ENCODE assay signal across 1 cellular context in the genomic region with DNA sequence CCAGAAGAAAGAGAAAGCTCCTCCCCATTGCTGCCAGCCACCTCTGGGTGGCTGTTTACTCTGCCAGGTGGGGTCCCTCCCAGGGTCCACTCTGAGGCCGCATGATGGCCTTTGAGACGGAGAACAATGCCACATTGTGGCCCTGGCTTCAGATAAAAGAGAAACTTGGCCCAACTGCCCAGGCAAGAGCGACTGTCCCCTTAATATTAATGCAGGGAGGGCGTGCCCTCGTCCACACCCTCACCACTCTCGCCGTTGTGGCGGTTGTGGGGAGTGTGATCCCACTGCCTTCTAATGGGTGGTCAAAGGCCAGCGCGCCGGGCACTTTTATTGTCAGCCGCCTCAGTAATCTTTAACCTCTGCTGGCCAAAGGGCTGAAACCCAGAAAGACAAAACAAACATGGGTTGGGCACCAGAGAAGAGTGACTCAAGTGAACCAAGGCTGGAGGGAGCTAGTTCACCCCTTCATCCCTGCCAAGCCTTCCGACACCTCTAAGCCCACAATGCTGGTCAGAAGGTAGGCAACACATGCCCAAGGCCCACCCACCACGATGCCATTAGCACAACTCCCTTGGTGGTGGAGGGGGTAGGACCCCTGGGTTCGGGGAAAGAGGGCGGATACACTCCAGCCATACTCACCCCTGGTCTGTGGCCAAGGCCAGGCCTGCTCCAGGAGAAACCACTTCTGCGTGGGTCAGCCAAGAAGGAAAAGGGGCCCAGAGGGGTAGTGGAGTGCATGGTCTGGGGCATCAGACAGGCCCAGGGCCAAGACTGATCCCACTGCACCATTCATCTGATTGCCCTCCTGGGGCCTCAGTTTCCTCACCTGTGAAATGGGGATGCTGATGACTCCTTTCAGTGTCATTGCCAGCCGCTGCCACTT.
TF ChIP-seq lines count a peak whose summit lies in the region.

No MANE protein-coding gene starts in this region.

TF ChIP-seq in H1, 55 proteins besides CTCF, POLR2A, EP300 and RAD21:
- TF ChIP-seq KDM4A (IDR thresholded peaks at IDR 0.05; ENCODE audit: low read depth, low read length, severe bottlenecking) (no peak), RBBP5 (IDR thresholded peaks at IDR 0.05; ENCODE audit: borderline replicate concordance, low read depth, low read length) (no peak), RXRA (IDR thresholded peaks at IDR 0.05; ENCODE audit: insufficient read depth, low read depth, low read length) (no peak), CHD2 (IDR thresholded peaks at IDR 0.05; ENCODE audit: low read length) (no peak), SIN3A (conservative IDR thresholded peaks at IDR 0.05 in 1 of 2, IDR thresholded peaks at IDR 0.05 in 1 of 2; ENCODE audit: low read depth in 1 of 2, low read length in 2 of 2) (no peak), GABPA (IDR thresholded peaks at IDR 0.05; ENCODE audit: borderline replicate concordance, insufficient read depth, low read length) (no peak), CEBPB (IDR thresholded peaks at IDR 0.05; ENCODE audit: low read depth, low read length) (no peak), SUZ12 (IDR thresholded peaks at IDR 0.05; ENCODE audit: low read length) (no peak), MAFK (IDR thresholded peaks at IDR 0.05; ENCODE audit: low read depth, low read length) (no peak), EGR1 (IDR thresholded peaks at IDR 0.05; ENCODE audit: borderline replicate concordance, low read depth, low read length) (no peak), TAF1 (IDR thresholded peaks at IDR 0.05; ENCODE audit: low read depth, low read length) (no peak), SAP30 (IDR thresholded peaks at IDR 0.05; ENCODE audit: insufficient read depth, insufficient replicate concordance, low read length) (no peak), BCL11A (IDR thresholded peaks at IDR 0.05; ENCODE audit: low read depth in 2 of 2, low read length in 2 of 2) (no peak), YY1 (IDR thresholded peaks at IDR 0.05; ENCODE audit: low read depth, low read length) (no peak), CBX8 (IDR thresholded peaks at IDR 0.05; ENCODE audit: borderline replicate concordance, low read depth, low read length) (no peak), SP2 (IDR thresholded peaks at IDR 0.05; ENCODE audit: low read length) (no peak)
- TF ChIP-seq, protein P1, sequence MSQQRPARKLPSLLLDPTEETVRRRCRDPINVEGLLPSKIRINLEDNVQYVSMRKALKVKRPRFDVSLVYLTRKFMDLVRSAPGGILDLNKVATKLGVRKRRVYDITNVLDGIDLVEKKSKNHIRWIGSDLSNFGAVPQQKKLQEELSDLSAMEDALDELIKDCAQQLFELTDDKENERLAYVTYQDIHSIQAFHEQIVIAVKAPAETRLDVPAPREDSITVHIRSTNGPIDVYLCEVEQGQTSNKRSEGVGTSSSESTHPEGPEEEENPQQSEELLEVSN (IDR thresholded peaks at IDR 0.05): no peak
